7 cellular contexts compared by ENCODE assay signal in the genomic region with DNA sequence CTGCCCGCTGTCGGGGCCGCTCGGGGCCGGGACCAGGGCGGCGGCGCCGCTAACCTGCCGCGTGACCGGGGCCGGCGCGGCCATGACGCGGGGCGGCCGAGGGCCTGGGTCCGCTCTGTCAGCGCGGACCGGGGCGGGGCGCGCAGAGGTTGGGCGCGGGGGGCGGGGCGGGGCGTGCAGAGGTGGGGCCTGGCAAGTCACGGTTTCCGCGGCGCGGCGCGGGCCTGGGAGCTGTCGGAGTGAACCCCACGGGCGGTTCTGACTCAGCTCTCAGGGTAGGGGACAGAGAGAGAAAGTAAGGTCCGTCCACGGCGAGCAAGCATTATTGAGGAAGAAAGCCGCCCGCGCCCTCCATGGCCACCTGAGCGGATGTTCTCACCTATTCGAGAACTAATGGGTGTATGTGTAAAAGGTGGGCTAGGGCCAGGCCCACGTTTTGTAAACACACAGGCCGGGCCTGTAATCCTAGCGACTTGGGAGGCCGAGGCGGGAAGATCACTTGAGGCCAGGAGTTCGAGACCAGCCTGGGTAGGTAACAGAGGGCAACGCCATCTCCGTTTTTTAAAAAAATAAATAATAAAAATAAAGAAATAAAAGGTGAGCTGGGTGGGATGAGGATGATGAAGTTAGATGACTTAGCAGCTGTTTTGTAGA.
DNase-seq lines count a peak whose midpoint lies in the region; ATAC-seq lines count a peak whose summit lies in the region.

A gene with protein sequence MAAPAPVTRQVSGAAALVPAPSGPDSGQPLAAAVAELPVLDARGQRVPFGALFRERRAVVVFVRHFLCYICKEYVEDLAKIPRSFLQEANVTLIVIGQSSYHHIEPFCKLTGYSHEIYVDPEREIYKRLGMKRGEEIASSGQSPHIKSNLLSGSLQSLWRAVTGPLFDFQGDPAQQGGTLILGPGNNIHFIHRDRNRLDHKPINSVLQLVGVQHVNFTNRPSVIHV (minus strand): TSS at position 120 of the 654 bp plus-strand sequence. CDS start 36 bp downstream, at position 84.

- peak; percentile 51 for ATAC-seq in GM18520 (IDR thresholded peaks at IDR 0.05; ENCODE audit: unreplicated experiment)
- peak; percentile 68 for ATAC-seq in HG02763 (IDR thresholded peaks at IDR 0.05; ENCODE audit: unreplicated experiment)

- DNase-seq in NCI-H510A (lab: John Stamatoyannopoulos, UW) (peak; percentile 65), medulla oblongata (ENCODE audit: extremely low spot score) (peak; percentile 60)
- DNase-seq in activated CD8-positive, alpha-beta memory T cell treated with anti-CD3 and anti-CD28 coated beads for 1 hour (ENCODE audit: extremely low read depth in 1 of 2, low read depth in 1 of 2): peak; percentile 70 to 81
- DNase-seq in effector CD8-positive, alpha-beta T cell (lab: John Stamatoyannopoulos, UW): peak; percentile 63
- DNase-seq in stimulated activated CD4-positive, alpha-beta T cell treated with anti-CD3 and anti-CD28 coated beads, TNF-alpha, amount 100 ng/mL, for 48 hours (ENCODE audit: low read depth in 3 of 3): peak; percentile 62 to 85 (median 72)

Comparison
In these comparisons a context has a peak if more than half of its experiments do, and no peak if none do; other contexts are left out.
1. Peak in every context shown above with its lines: DNase-seq and ATAC-seq.